ENCODE assay signal across 22 cellular contexts in the genomic region with DNA sequence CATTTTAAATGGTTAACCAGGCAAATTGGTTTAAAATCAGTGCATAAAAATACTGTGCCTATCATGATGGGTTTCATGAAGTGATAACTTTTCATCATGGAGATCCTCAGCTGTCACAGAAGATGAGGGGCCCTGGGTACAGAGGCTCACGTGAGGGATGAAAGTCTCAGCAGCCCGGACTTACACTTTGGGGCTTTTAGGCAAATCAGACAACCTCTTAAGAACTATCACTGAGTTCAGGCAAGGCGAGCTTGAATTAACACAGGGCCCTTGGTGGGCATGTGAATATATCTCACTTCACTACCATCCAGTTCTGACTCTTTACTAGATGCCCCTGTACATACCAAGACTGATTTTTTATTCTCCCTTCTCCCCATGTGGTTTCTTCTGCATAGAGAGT. TPM values are rescaled to one million over a fixed set of nuclear protein-coding genes. Genes with fewer than 3 reads are reported as not detected.
DNase-seq lines count a peak whose midpoint lies in the region; ATAC-seq and TF ChIP-seq lines count a peak whose summit lies in the region.
"Had no signal": no experiment of that assay in that cellular context is flagged by ENCODE, and none has a peak within 500 bp of the region (broad histone marks: within the 10 kb centered on the region; RNA-seq: fewer than 3 reads in every experiment).

No MANE protein-coding gene starts in this region.

- no peaks in the 10 kb centered on the region for H3K9me3 ChIP-seq in CD4-positive, alpha-beta T cell (ENCODE audit: control insufficient read depth, low read length)
- H3K9me3 ChIP-seq: adrenal gland, prostate gland, upper lobe of left lung had no signal

- no peak for TF ChIP-seq CTCF in CD4-positive, alpha-beta T cell (IDR thresholded peaks at IDR 0.05)
- TF ChIP-seq CTCF in activated CD8-positive, alpha-beta T cell treated with anti-CD3 and anti-CD28 coated beads for 36 hours (IDR thresholded peaks at IDR 0.05), result no peak

- H3K27ac ChIP-seq in CD4-positive, alpha-beta T cell (ENCODE audit: low read depth, low read length), result peak overlapping the region; percentile 40
- H3K27ac ChIP-seq: 22Rv1, adrenal gland, brain microvascular endothelial cell, prostate gland, SK-N-MC, upper lobe of left lung had no signal

- peak overlapping the region; percentile 18 for H3K27ac Mint-ChIP-seq in T-helper 2 cell treated with Interferon-gamma antibody and Interleukin-4, amounts not matched to agents 5 μg/mL and 100 μg/mL, for 36 hours
- H3K27ac Mint-ChIP-seq in CD4-positive, alpha-beta T cell, result no peak overlapping the region
- H3K27ac Mint-ChIP-seq in activated CD8-positive, alpha-beta T cell treated with anti-CD3 and anti-CD28 coated beads for 36 hours, result peak overlapping the region; percentile 58
- peak overlapping the region; percentile 41 to 95 (median 86) for H3K27ac Mint-ChIP-seq in immature natural killer cell

- no peaks in the 10 kb centered on the region for H3K27me3 Mint-ChIP-seq in T-helper 2 cell treated with Interferon-gamma antibody and Interleukin-4, amounts not matched to agents 5 μg/mL and 100 μg/mL, for 36 hours (ENCODE audit: low read depth)
- no peaks in the 10 kb centered on the region for H3K27me3 Mint-ChIP-seq in CD4-positive, alpha-beta T cell
- H3K27me3 Mint-ChIP-seq in activated CD8-positive, alpha-beta T cell treated with anti-CD3 and anti-CD28 coated beads for 36 hours, result no peaks in the 10 kb centered on the region
- H3K27me3 Mint-ChIP-seq in immature natural killer cell (ENCODE audit: low read depth in 3 of 3), result peaks cover 0 to 2% (median 1%) of the 10 kb centered on the region in 3 donors

- no peak for ATAC-seq in CD4-positive, alpha-beta T cell (ENCODE audit: poor library complexity)
- ATAC-seq in activated CD8-positive, alpha-beta T cell treated with anti-CD3 and anti-CD28 coated beads for 36 hours, result no peak
- no peak for ATAC-seq in GM18505 (IDR thresholded peaks at IDR 0.05; ENCODE audit: unreplicated experiment)
- no peak for ATAC-seq in left lobe of liver

- no peak for DNase-seq in T-helper 2 cell treated with Interferon-gamma antibody and Interleukin-4, amounts not matched to agents 5 μg/mL and 100 μg/mL, for 36 hours (ENCODE audit: low spot score)
- DNase-seq in T-helper 2 cell (no peak), immature natural killer cell (no peak), DMS153 treated with DMSO at 0.1 percent for 48 hours (lab: John Stamatoyannopoulos, UW; ENCODE audit: unreplicated experiment) (no peak), left lobe of liver (ENCODE audit: low spot score) (no peak)
- DNase-seq in CD4-positive, alpha-beta T cell, result no peak
- DNase-seq in activated CD8-positive, alpha-beta T cell treated with anti-CD3 and anti-CD28 coated beads for 36 hours, result no peak
- DNase-seq: activated T-cell treated with anti-CD3 and anti-CD28 coated beads, Interleukin-2, amount 50 U/mL, for 1 hour; adrenal gland; brain microvascular endothelial cell; COR-L47; DND-41; NCI-H69; RPMI8226; upper lobe of left lung had no signal

- intact Hi-C loops in CD4-positive, alpha-beta T cell (cut with DNase I, micrococcal nuclease), result no loop called here
- intact Hi-C loops in activated CD8-positive, alpha-beta T cell treated with anti-CD3 and anti-CD28 coated beads for 36 hours (cut with micrococcal nuclease), result no loop called here

- no peak for TF ChIP-seq POLR2A in GM18505 (IDR thresholded peaks at IDR 0.05; ENCODE audit: borderline replicate concordance, extremely low read depth, insufficient read depth, insufficient read length)

- no peaks in the 10 kb centered on the region for H3K9me3 Mint-ChIP-seq in T-helper 2 cell treated with Interferon-gamma antibody and Interleukin-4, amounts not matched to agents 5 μg/mL and 100 μg/mL, for 36 hours
- no peaks in the 10 kb centered on the region for H3K9me3 Mint-ChIP-seq in CD4-positive, alpha-beta T cell
- H3K9me3 Mint-ChIP-seq in activated CD8-positive, alpha-beta T cell treated with anti-CD3 and anti-CD28 coated beads for 36 hours, result no peaks in the 10 kb centered on the region
- no peaks in the 10 kb centered on the region for H3K9me3 Mint-ChIP-seq in immature natural killer cell
- H3K9me3 Mint-ChIP-seq: T-helper 1 cell treated with Interleukin-12 subunit alpha and Interleukin-12 subunit beta and Interleukin-4 antibody, amounts not matched to agents 30 μg/mL and 1 μg/mL, for 36 hours had no signal

- POLR2A ChIA-PET in CD4-positive, alpha-beta T cell (lab: Charles Lee), result interaction anchor here (17.4 to 32.3 kb wide), 2 partner anchors 15 to 33 kb away, joined by 342 to 2111 read pairs; a partner anchor contains a TSS
- POLR2A ChIA-PET in activated CD8-positive, alpha-beta T cell treated with anti-CD3 and anti-CD28 coated beads for 36 hours (lab: Charles Lee), result interaction anchor here (1.0 to 30.3 kb wide), 5 partner anchors 11 to 88 kb away, joined by 3 to 1646 read pairs (median 4); no protein-coding TSS in a partner anchor

- H3K4me3 Mint-ChIP-seq in T-helper 2 cell treated with Interferon-gamma antibody and Interleukin-4, amounts not matched to agents 5 μg/mL and 100 μg/mL, for 36 hours, result peak overlapping the region; percentile 14
- H3K4me3 Mint-ChIP-seq in CD4-positive, alpha-beta T cell, result peak overlapping the region; percentile 46
- no peak overlapping the region for H3K4me3 Mint-ChIP-seq in activated CD8-positive, alpha-beta T cell treated with anti-CD3 and anti-CD28 coated beads for 36 hours
- no peak overlapping the region for H3K4me3 Mint-ChIP-seq in immature natural killer cell
- H3K4me3 Mint-ChIP-seq: T-helper 1 cell treated with Interleukin-12 subunit alpha and Interleukin-12 subunit beta and Interleukin-4 antibody, amounts not matched to agents 30 μg/mL and 1 μg/mL, for 36 hours had no signal

- H3K27me3 ChIP-seq in CD4-positive, alpha-beta T cell (ENCODE audit: control insufficient read depth, insufficient read depth, low read length), result no peaks in the 10 kb centered on the region
- H3K27me3 ChIP-seq: adrenal gland, brain microvascular endothelial cell, upper lobe of left lung had no signal

- H3K36me3 Mint-ChIP-seq in T-helper 2 cell treated with Interferon-gamma antibody and Interleukin-4, amounts not matched to agents 5 μg/mL and 100 μg/mL, for 36 hours (ENCODE audit: low read depth), result peaks cover 84% of the 10 kb centered on the region
- peaks cover 99% of the 10 kb centered on the region for H3K36me3 Mint-ChIP-seq in CD4-positive, alpha-beta T cell (ENCODE audit: low read depth)
- H3K36me3 Mint-ChIP-seq in activated CD8-positive, alpha-beta T cell treated with anti-CD3 and anti-CD28 coated beads for 36 hours (ENCODE audit: low read depth), result peaks cover 87% of the 10 kb centered on the region
- peaks cover 31 to 68% (median 61%) of the 10 kb centered on the region in 3 donors for H3K36me3 Mint-ChIP-seq in immature natural killer cell

- H3K4me1 Mint-ChIP-seq in T-helper 2 cell treated with Interferon-gamma antibody and Interleukin-4, amounts not matched to agents 5 μg/mL and 100 μg/mL, for 36 hours (ENCODE audit: low read depth), result peaks cover 74% of the 10 kb centered on the region
- H3K4me1 Mint-ChIP-seq in CD4-positive, alpha-beta T cell (ENCODE audit: low read depth), result peaks cover 88% of the 10 kb centered on the region
- peaks cover 90% of the 10 kb centered on the region for H3K4me1 Mint-ChIP-seq in activated CD8-positive, alpha-beta T cell treated with anti-CD3 and anti-CD28 coated beads for 36 hours (ENCODE audit: low read depth)
- H3K4me1 Mint-ChIP-seq in immature natural killer cell, result peaks cover 76 to 92% of the 10 kb centered on the region in 2 donors

- CTCF ChIA-PET in CD4-positive, alpha-beta T cell (lab: Charles Lee), result interaction anchor here (0.9 kb wide), 1 partner anchor 12 kb away, joined by 3 read pairs; no protein-coding TSS in a partner anchor
- CTCF ChIA-PET in activated CD8-positive, alpha-beta T cell treated with anti-CD3 and anti-CD28 coated beads for 36 hours (lab: Charles Lee), result interaction anchor here (1.2 to 5.6 kb wide), 2 partner anchors 12 to 14 kb away, joined by 4 to 27 read pairs; no protein-coding TSS in a partner anchor

RNA-seq across cellular contexts. Expression of a gene that starts 19.6 kb away (rescaled TPM):
- total RNA-seq in CD4-positive, alpha-beta T cell, result 100 to 1,000 TPM; 297 to 300 TPM
- 100 to 1,000 TPM; 277 to 295 TPM for total RNA-seq in activated CD8-positive, alpha-beta T cell treated with anti-CD3 and anti-CD28 coated beads for 36 hours
- 100 to 1,000 TPM in 1 of 3 donors, 10 to 100 TPM in 2; 79.5 to 307 (median 91.3) TPM for polyA plus RNA-seq in immature natural killer cell
- total RNA-seq in left lobe of liver, result 2.8 TPM
- total RNA-seq: epithelial cell of proximal tubule, LHCN-M2 had no signal

Comparison
In these comparisons a context has a peak if more than half of its experiments do, and no peak if none do; other contexts are left out.
1. H3K4me3 Mint-ChIP-seq: peak in T-helper 2 cell treated with Interferon-gamma antibody and Interleukin-4, amounts not matched to agents 5 μg/mL and 100 μg/mL, for 36 hours (single experiment) and CD4-positive, alpha-beta T cell (single experiment); none in activated CD8-positive, alpha-beta T cell treated with anti-CD3 and anti-CD28 coated beads for 36 hours (single experiment) and immature natural killer cell (0 of 5).
2. RNA of a gene that starts 19.6 kb away (total RNA-seq): 297 to 300 TPM in CD4-positive, alpha-beta T cell and 277 to 295 TPM in activated CD8-positive, alpha-beta T cell treated with anti-CD3 and anti-CD28 coated beads for 36 hours; 2.8 TPM in left lobe of liver (single experiment); every median in the first group is over 10 times any median in the second.